Comparison of ENCODE assay signal across 20 cellular contexts in genomic region chr15:68375716-68376220, GRCh38. TPM values are rescaled to one million over a fixed set of nuclear protein-coding genes. Genes with fewer than 3 reads are reported as not detected.
A peak's percentile ranks its signal among the peaks of the same experiment; 100 is the strongest.
DNase-seq lines count a peak whose midpoint lies in the region; ATAC-seq and TF ChIP-seq lines count a peak whose summit lies in the region.
"Had no signal": no experiment of that assay in that cellular context is flagged by ENCODE, and none has a peak within 500 bp of the region (broad histone marks: within the 10 kb centered on the region; RNA-seq: fewer than 3 reads in every experiment).

No MANE protein-coding gene starts in this region.

- peaks cover 13% of the 10 kb centered on the region for H3K4me1 Mint-ChIP-seq in activated CD8-positive, alpha-beta memory T cell treated with anti-CD3 and anti-CD28 coated beads, Interleukin-2, amount 10 ng/mL, durations not matched to agents 7 days and 5 days

- no peak overlapping the region for H3K4me3 Mint-ChIP-seq in activated CD8-positive, alpha-beta memory T cell treated with anti-CD3 and anti-CD28 coated beads, Interleukin-2, amount 10 ng/mL, durations not matched to agents 7 days and 5 days
- H3K4me3 Mint-ChIP-seq: CD4-positive, CD25-positive, alpha-beta regulatory T cell had no signal

- no peak overlapping the region for H3K27ac Mint-ChIP-seq in activated CD8-positive, alpha-beta memory T cell treated with anti-CD3 and anti-CD28 coated beads, Interleukin-2, amount 10 ng/mL, durations not matched to agents 7 days and 5 days

- H3K27me3 ChIP-seq in RWPE2 (ENCODE audit: insufficient read depth, poor library complexity, severe bottlenecking) (no peaks in the 10 kb centered on the region), stomach (no peaks in the 10 kb centered on the region)
- H3K27me3 ChIP-seq: BE2C had no signal

- TF ChIP-seq POLR2A in lower leg skin (IDR thresholded peaks at IDR 0.05) (no peak), stomach (IDR thresholded peaks at IDR 0.05) (no peak)

- H3K4me3 ChIP-seq in RWPE2 (ENCODE audit: severe bottlenecking) (no peak overlapping the region), lower leg skin (ENCODE audit: low read depth, poor library complexity, severe bottlenecking) (no peak overlapping the region), stomach (no peak overlapping the region)

- H3K36me3 Mint-ChIP-seq in activated CD8-positive, alpha-beta memory T cell treated with anti-CD3 and anti-CD28 coated beads, Interleukin-2, amount 10 ng/mL, durations not matched to agents 7 days and 5 days: no peaks in the 10 kb centered on the region
- H3K36me3 Mint-ChIP-seq: CD4-positive, CD25-positive, alpha-beta regulatory T cell had no signal

- H3K27ac ChIP-seq in RWPE2 (ENCODE audit: poor library complexity, severe bottlenecking) (no peak overlapping the region), stomach (no peak overlapping the region)

- DNase-seq in activated CD8-positive, alpha-beta memory T cell treated with anti-CD3 and anti-CD28 coated beads, Interleukin-2, amount 10 ng/mL, durations not matched to agents 7 days and 5 days: peak; percentile 15
- no peak for DNase-seq in activated CD8-positive, alpha-beta memory T cell treated with anti-CD3 and anti-CD28 coated beads, Interleukin-2, amount 50 U/mL, for 4 hours
- peak; percentile 23 for DNase-seq in RWPE2 (ENCODE audit: low spot score)
- peak; percentile 3 to 50 for DNase-seq in lower leg skin (ENCODE audit: low spot score in 2 of 2)
- peak; percentile 13 for DNase-seq in stomach
- DNase-seq in NCI-H524 (lab: John Stamatoyannopoulos, UW): no peak
- no peak for DNase-seq in T1000 (lab: John Stamatoyannopoulos, UW)
- DNase-seq: BE2C; CD4-positive, CD25-positive, alpha-beta regulatory T cell; COR-L47; DMS 273 treated with DMSO at 0.1 percent for 48 hours; DND-41; H7; NCI-H1105 treated with DMSO at 0.1 percent for 48 hours; NCI-H1694 treated with DMSO at 0.1 percent for 48 hours; NCI-H2107; NCI-H510A treated with DMSO at 0.1 percent for 48 hours; PC-3; RPMI8226 had no signal

- H3K4me1 ChIP-seq in RWPE2 (ENCODE audit: insufficient read depth, poor library complexity, severe bottlenecking) (no peaks in the 10 kb centered on the region), stomach (no peaks in the 10 kb centered on the region)
- H3K4me1 ChIP-seq: BE2C had no signal

- intact Hi-C loops in lower leg skin (cut with DNase I; ENCODE audit: low total_unique reads): loop anchor here (5.0 kb wide), 1 partner anchor 73 kb away; no protein-coding TSS in a partner anchor
- intact Hi-C loops in stomach (cut with DNase I; ENCODE audit: low total_unique reads): no loop called here

- H3K27me3 Mint-ChIP-seq in activated CD8-positive, alpha-beta memory T cell treated with anti-CD3 and anti-CD28 coated beads, Interleukin-2, amount 10 ng/mL, durations not matched to agents 7 days and 5 days: no peaks in the 10 kb centered on the region

- no peaks in the 10 kb centered on the region for H3K9me3 Mint-ChIP-seq in activated CD8-positive, alpha-beta memory T cell treated with anti-CD3 and anti-CD28 coated beads, Interleukin-2, amount 10 ng/mL, durations not matched to agents 7 days and 5 days (ENCODE audit: low read depth)
- H3K9me3 Mint-ChIP-seq: CD4-positive, CD25-positive, alpha-beta regulatory T cell had no signal

- no peak for TF ChIP-seq EP300 in stomach (IDR thresholded peaks at IDR 0.05)

- H3K36me3 ChIP-seq in RWPE2 (ENCODE audit: low read depth): no peaks in the 10 kb centered on the region
- H3K36me3 ChIP-seq in stomach: no peaks in the 10 kb centered on the region
- H3K36me3 ChIP-seq: BE2C had no signal

- ATAC-seq in activated CD8-positive, alpha-beta memory T cell treated with anti-CD3 and anti-CD28 coated beads, Interleukin-2, amount 10 ng/mL, durations not matched to agents 7 days and 5 days: no peak
- ATAC-seq in RWPE2 (ENCODE audit: low read depth) (no peak), HG03025 (IDR thresholded peaks at IDR 0.05; ENCODE audit: low FRiP score, unreplicated experiment) (no peak)
- ATAC-seq: PC-3 had no signal

- H3K9me3 ChIP-seq in RWPE2 (ENCODE audit: severe bottlenecking) (no peaks in the 10 kb centered on the region), stomach (no peaks in the 10 kb centered on the region)
- H3K9me3 ChIP-seq: BE2C had no signal

- CTCF ChIA-PET in activated CD8-positive, alpha-beta memory T cell treated with anti-CD3 and anti-CD28 coated beads, Interleukin-2, amount 10 ng/mL, durations not matched to agents 7 days and 5 days (lab: Charles Lee): interaction anchor here (0.8 kb wide), 1 partner anchor 163 kb away, joined by 3 read pairs; no protein-coding TSS in a partner anchor

- TF ChIP-seq CTCF in RWPE2 (IDR thresholded peaks at IDR 0.05; ENCODE audit: poor library complexity, severe bottlenecking): no peak
- no peak for TF ChIP-seq CTCF in lower leg skin (IDR thresholded peaks at IDR 0.05)
- TF ChIP-seq CTCF in stomach (IDR thresholded peaks at IDR 0.05): no peak

- 91 to 94% methylated on average over 6 of the region's 6 CpGs for WGBS in lower leg skin, 2 donors
- 80 to 86% (median 83%) methylated on average over 6 of the region's 6 CpGs for WGBS in stomach, 5 donors

RNA-seq across cellular contexts. Expression of gene ITGA11, which starts 56.2 kb away (rescaled TPM):
- total RNA-seq in activated CD8-positive, alpha-beta memory T cell treated with anti-CD3 and anti-CD28 coated beads, Interleukin-2, amount 10 ng/mL, durations not matched to agents 7 days and 5 days: under 1 TPM in 1 of 2 experiments, not detected in 1; 0.02 TPM
- total RNA-seq in lower leg skin (1 to 10 TPM in 2 of 4 donors, under 1 TPM in 2; 0.51 to 3.5 (median 2.0) TPM), stomach (10 to 100 TPM in 1 of 5 donors, 1 to 10 TPM in 3, under 1 TPM in 1; 0.58 to 12.1 (median 4.3) TPM)
- under 1 TPM; 0.08 to 1.00 (median 0.92) TPM for polyA plus RNA-seq in stomach
- total RNA-seq: CD4-positive, CD25-positive, alpha-beta regulatory T cell; PC-3 had no signal

Comparison
In these comparisons a context has a peak if more than half of its experiments do, and no peak if none do; other contexts are left out.
1. DNase-seq: peak in activated CD8-positive, alpha-beta memory T cell treated with anti-CD3 and anti-CD28 coated beads, Interleukin-2, amount 10 ng/mL, durations not matched to agents 7 days and 5 days (single experiment), RWPE2 (single experiment), lower leg skin (2 of 2) and stomach (single experiment); none in activated CD8-positive, alpha-beta memory T cell treated with anti-CD3 and anti-CD28 coated beads, Interleukin-2, amount 50 U/mL, for 4 hours (single experiment), NCI-H524 (0 of 2) and T1000 (single experiment).